ENCODE assay signal across 20 cellular contexts in genomic region chr9:79220246-79220645, GRCh38.
"Had no signal": no experiment of that assay in that cellular context is flagged by ENCODE, and none has a peak within 500 bp of the region (broad histone marks: within the 10 kb centered on the region; RNA-seq: fewer than 3 reads in every experiment).

No MANE protein-coding gene starts in this region.

- H3K9me3 ChIP-seq: gastrocnemius medialis, prostate gland had no signal

- H3K36me3 Mint-ChIP-seq: stimulated activated effector memory CD8-positive, alpha-beta T cell treated with anti-CD3 and anti-CD28 coated beads, Interleukin-12 subunit alpha, Interleukin-12 subunit beta, amount 100 ng/mL, for 72 hours; type B pancreatic cell had no signal

- H3K27me3 Mint-ChIP-seq: activated CD4-positive, alpha-beta T cell treated with anti-CD3 and anti-CD28 coated beads, Interleukin-2, amount 10 ng/mL, durations not matched to agents 7 days and 5 days had no signal

- H3K27ac ChIP-seq: cardiac muscle cell, gastrocnemius medialis, heart right ventricle, left ventricle myocardium inferior, prostate gland, stomach had no signal

- H3K27me3 ChIP-seq: cardiac muscle cell, gastrocnemius medialis, heart right ventricle, stomach had no signal

- H3K36me3 ChIP-seq: cardiac muscle cell, gastrocnemius medialis, heart right ventricle, left ventricle myocardium inferior, prostate gland, stomach had no signal

- H3K4me3 ChIP-seq: cardiac muscle cell, gastrocnemius medialis, heart right ventricle, left ventricle myocardium inferior, prostate gland, stomach had no signal

- DNase-seq: activated CD4-positive, alpha-beta T cell treated with anti-CD3 and anti-CD28 coated beads, Interleukin-2, amount 10 ng/mL, durations not matched to agents 7 days and 5 days; activated CD4-positive, CD25-positive, alpha-beta regulatory T cell; activated CD8-positive, alpha-beta memory T cell treated with anti-CD3 and anti-CD28 coated beads, Interleukin-2, amount 50 U/mL, for 48 hours; activated effector memory CD4-positive, alpha-beta T cell treated with anti-CD3 and anti-CD28 coated beads, Interleukin-2, amount 50 U/mL, for 16 hours; activated naive CD4-positive, alpha-beta T cell treated with anti-CD3 and anti-CD28 coated beads, Interleukin-2, amount 50 U/mL, for 16 hours; activated T-cell treated with anti-CD3 and anti-CD28 coated beads, Interleukin-2, amount 50 U/mL, for 72 hours; gastrocnemius medialis; heart right ventricle; left ventricle myocardium inferior; mammary epithelial cell; right cardiac atrium; small intestine; stimulated activated CD4-positive, alpha-beta T cell treated with anti-CD3 and anti-CD28 coated beads, Interleukin-4, amount 100 ng/mL, for 1 hour; stomach; T1000 had no signal

- H3K4me3 Mint-ChIP-seq: activated CD4-positive, alpha-beta T cell treated with anti-CD3 and anti-CD28 coated beads, Interleukin-2, amount 10 ng/mL, durations not matched to agents 7 days and 5 days; activated T-cell treated with anti-CD3 and anti-CD28 coated beads, Interleukin-2, amount 50 U/mL, for 72 hours; neural crest cell; stimulated activated effector memory CD8-positive, alpha-beta T cell treated with anti-CD3 and anti-CD28 coated beads, Interleukin-12 subunit alpha, Interleukin-12 subunit beta, amount 100 ng/mL, for 72 hours; type B pancreatic cell had no signal

- H3K27ac Mint-ChIP-seq: activated CD4-positive, alpha-beta T cell treated with anti-CD3 and anti-CD28 coated beads, Interleukin-2, amount 10 ng/mL, durations not matched to agents 7 days and 5 days; activated T-cell treated with anti-CD3 and anti-CD28 coated beads, Interleukin-2, amount 50 U/mL, for 72 hours; stimulated activated effector memory CD8-positive, alpha-beta T cell treated with anti-CD3 and anti-CD28 coated beads, Interleukin-12 subunit alpha, Interleukin-12 subunit beta, amount 100 ng/mL, for 72 hours; type B pancreatic cell had no signal

- H3K9me3 Mint-ChIP-seq: stimulated activated effector memory CD8-positive, alpha-beta T cell treated with anti-CD3 and anti-CD28 coated beads, Interleukin-12 subunit alpha, Interleukin-12 subunit beta, amount 100 ng/mL, for 72 hours had no signal

- H3K4me1 Mint-ChIP-seq: activated CD4-positive, alpha-beta T cell treated with anti-CD3 and anti-CD28 coated beads, Interleukin-2, amount 10 ng/mL, durations not matched to agents 7 days and 5 days; neural crest cell; stimulated activated effector memory CD8-positive, alpha-beta T cell treated with anti-CD3 and anti-CD28 coated beads, Interleukin-12 subunit alpha, Interleukin-12 subunit beta, amount 100 ng/mL, for 72 hours had no signal

- ATAC-seq: activated T-cell treated with anti-CD3 and anti-CD28 coated beads, Interleukin-2, amount 50 U/mL, for 72 hours; gastrocnemius medialis; heart right ventricle; right cardiac atrium; stimulated activated effector memory CD8-positive, alpha-beta T cell treated with anti-CD3 and anti-CD28 coated beads, Interleukin-12 subunit alpha, Interleukin-12 subunit beta, amount 100 ng/mL, for 72 hours had no signal

- H3K4me1 ChIP-seq: gastrocnemius medialis, heart right ventricle, left ventricle myocardium inferior, prostate gland, stomach had no signal

- FAIRE-seq: small intestine had no signal
